In genomic region chr3:186784820-186785516, GRCh38 we compare ENCODE assay signal across 9 cellular contexts. TPM values are rescaled to one million over a fixed set of nuclear protein-coding genes. Genes with fewer than 3 reads are reported as not detected.
A peak's percentile ranks its signal among the peaks of the same experiment; 100 is the strongest.
DNase-seq lines count a peak whose midpoint lies in the region; ATAC-seq and TF ChIP-seq lines count a peak whose summit lies in the region.
"Had no signal": no experiment of that assay in that cellular context is flagged by ENCODE, and none has a peak within 500 bp of the region (broad histone marks: within the 10 kb centered on the region; RNA-seq: fewer than 3 reads in every experiment).

No MANE protein-coding gene starts in this region.

- TF ChIP-seq CTCF in activated B cell treated with CpG ODN at 0.5 μM for 24 hours (IDR thresholded peaks at IDR 0.05) = no peak

- CTCF ChIA-PET in activated B cell treated with CpG ODN at 0.5 μM for 24 hours (lab: Charles Lee) = interaction anchor here (1.2 to 1.8 kb wide), 3 partner anchors 12 to 167 kb away, joined by 3 to 7 read pairs (median 5); no protein-coding TSS in a partner anchor

- peak overlapping the region; percentile 100 for H3K27ac ChIP-seq in subcutaneous abdominal adipose tissue (ENCODE audit: low read depth, low read length)

- peak overlapping the region; percentile 98 for H3K4me3 Mint-ChIP-seq in T-helper 2 cell treated with Interferon-gamma antibody and Interleukin-4, amounts not matched to agents 5 μg/mL and 100 μg/mL, for 36 hours
- H3K4me3 Mint-ChIP-seq in activated B cell treated with CpG ODN at 0.5 μM for 24 hours = peak overlapping the region; percentile 98

- ATAC-seq in activated B cell treated with CpG ODN at 0.5 μM for 24 hours (ENCODE audit: low read depth) (no peak), HG02840 (IDR thresholded peaks at IDR 0.05; ENCODE audit: low FRiP score, unreplicated experiment) (no peak), left colon (no peak), HG03025 (IDR thresholded peaks at IDR 0.05; ENCODE audit: low FRiP score, unreplicated experiment) (no peak)

- no peaks in the 10 kb centered on the region for H3K27me3 ChIP-seq in iPS-15b (ENCODE audit: control insufficient read depth, insufficient read depth, low read length)
- H3K27me3 ChIP-seq in subcutaneous abdominal adipose tissue (ENCODE audit: control insufficient read depth in 5 of 5, insufficient read depth in 4 of 5, low read length in 5 of 5) = no peaks in the 10 kb centered on the region

- H3K27me3 Mint-ChIP-seq in T-helper 2 cell treated with Interferon-gamma antibody and Interleukin-4, amounts not matched to agents 5 μg/mL and 100 μg/mL, for 36 hours (ENCODE audit: low read depth) = no peaks in the 10 kb centered on the region
- no peaks in the 10 kb centered on the region for H3K27me3 Mint-ChIP-seq in activated B cell treated with CpG ODN at 0.5 μM for 24 hours

- POLR2A ChIA-PET in activated B cell treated with CpG ODN at 0.5 μM for 24 hours (lab: Charles Lee) = interaction anchor here (1.0 to 6.0 kb wide), 15 partner anchors 7 to 853 kb away, joined by 3 to 258 read pairs (median 18); partner anchors contain the start of genes DNAJB11, RFC4 and TRA2B

- H3K9me3 Mint-ChIP-seq in T-helper 2 cell treated with Interferon-gamma antibody and Interleukin-4, amounts not matched to agents 5 μg/mL and 100 μg/mL, for 36 hours = no peaks in the 10 kb centered on the region
- H3K9me3 Mint-ChIP-seq in activated B cell treated with CpG ODN at 0.5 μM for 24 hours = no peaks in the 10 kb centered on the region

- peaks cover 60% of the 10 kb centered on the region for H3K36me3 ChIP-seq in iPS-15b (ENCODE audit: control insufficient read depth, insufficient read depth, low read length)
- peaks cover 52 to 56% (median 53%) of the 10 kb centered on the region in 5 donors for H3K36me3 ChIP-seq in subcutaneous abdominal adipose tissue (ENCODE audit: control insufficient read depth in 5 of 5, insufficient read depth in 5 of 5, low read length in 5 of 5)

- peak overlapping the region; percentile 99 for H3K9ac ChIP-seq in iPS-15b (ENCODE audit: low read depth, low read length)
- peak overlapping the region; percentile 100 for H3K9ac ChIP-seq in subcutaneous abdominal adipose tissue (ENCODE audit: low read length in 5 of 5)

- peaks cover 2% of the 10 kb centered on the region for H3K4me1 ChIP-seq in iPS-15b (ENCODE audit: control insufficient read depth, insufficient read depth, low read length)
- peaks cover 10 to 51% (median 49%) of the 10 kb centered on the region in 5 donors for H3K4me1 ChIP-seq in subcutaneous abdominal adipose tissue (ENCODE audit: control insufficient read depth in 5 of 5, insufficient read depth in 5 of 5, low read length in 5 of 5)

- peaks cover 38% of the 10 kb centered on the region for H3K4me1 Mint-ChIP-seq in T-helper 2 cell treated with Interferon-gamma antibody and Interleukin-4, amounts not matched to agents 5 μg/mL and 100 μg/mL, for 36 hours (ENCODE audit: low read depth)
- H3K4me1 Mint-ChIP-seq in activated B cell treated with CpG ODN at 0.5 μM for 24 hours = peaks cover 61% of the 10 kb centered on the region

- H3K9me3 ChIP-seq in iPS-15b (ENCODE audit: control insufficient read depth, insufficient read depth, low read length) (no peaks in the 10 kb centered on the region), subcutaneous abdominal adipose tissue (ENCODE audit: control insufficient read depth in 5 of 5, low read length in 5 of 5) (no peaks in the 10 kb centered on the region)

- peaks cover 59% of the 10 kb centered on the region for H3K36me3 Mint-ChIP-seq in T-helper 2 cell treated with Interferon-gamma antibody and Interleukin-4, amounts not matched to agents 5 μg/mL and 100 μg/mL, for 36 hours (ENCODE audit: low read depth)
- peaks cover 71% of the 10 kb centered on the region for H3K36me3 Mint-ChIP-seq in activated B cell treated with CpG ODN at 0.5 μM for 24 hours (ENCODE audit: low read depth)

- intact Hi-C loops in activated B cell treated with CpG ODN at 0.5 μM for 24 hours (cut with micrococcal nuclease) = loop anchor here (5.0 to 10.0 kb wide), 3 partner anchors 232 to 678 kb away; partner anchors contain the start of gene ETV5
- intact Hi-C loops in left colon (cut with DNase I, micrococcal nuclease) = no loop called here

- peak overlapping the region; percentile 100 for H3K4me3 ChIP-seq in iPS-15b (ENCODE audit: low read depth, low read length)
- peak overlapping the region; percentile 83 to 100 (median 100) for H3K4me3 ChIP-seq in subcutaneous abdominal adipose tissue (ENCODE audit: low read depth in 1 of 5, low read length in 5 of 5)

- H3K27ac Mint-ChIP-seq in T-helper 2 cell treated with Interferon-gamma antibody and Interleukin-4, amounts not matched to agents 5 μg/mL and 100 μg/mL, for 36 hours = peak overlapping the region; percentile 99
- peak overlapping the region; percentile 99 for H3K27ac Mint-ChIP-seq in activated B cell treated with CpG ODN at 0.5 μM for 24 hours

- DNase-seq in T-helper 2 cell treated with Interferon-gamma antibody and Interleukin-4, amounts not matched to agents 5 μg/mL and 100 μg/mL, for 36 hours (ENCODE audit: low spot score) = no peak
- DNase-seq in T-helper 2 cell (no peak), activated B cell treated with CpG ODN at 0.5 μM for 24 hours (no peak), left colon (no peak)

RNA-seq across cellular contexts. Expression of gene EIF4A2, which starts 1.6 kb away (rescaled TPM):
- total RNA-seq in activated B cell treated with CpG ODN at 0.5 μM for 24 hours = 533 and 574 TPM in 2 replicates
- total RNA-seq in left colon = 100 to 1,000 TPM; 214 to 343 TPM

RNA-seq across cellular contexts. Expression of gene RFC4, which starts 21.3 kb away (rescaled TPM):
- 28.8 and 29.9 TPM in 2 replicates for total RNA-seq in activated B cell treated with CpG ODN at 0.5 μM for 24 hours
- total RNA-seq in left colon = 1 to 10 TPM; 6.6 to 7.8 TPM

RNA-seq across cellular contexts. Expression of gene ADIPOQ, which starts 57.5 kb away (rescaled TPM):
- not detected in 2 replicates for total RNA-seq in activated B cell treated with CpG ODN at 0.5 μM for 24 hours
- 1 to 10 TPM in 1 of 2 donors, under 1 TPM in 1; 0.15 to 3.1 TPM for total RNA-seq in left colon
- total RNA-seq: T-helper 2 cell treated with Interferon-gamma antibody and Interleukin-4, amounts not matched to agents 100 ng/mL and 5 ng/mL, for 36 hours had no signal
